In genomic region chr3:127691974-127692373, GRCh38 we compare ENCODE assay signal across 15 cellular contexts. TPM values are rescaled to one million over a fixed set of nuclear protein-coding genes. Genes with fewer than 3 reads are reported as not detected.
DNase-seq lines count a peak whose midpoint lies in the region; ATAC-seq and TF ChIP-seq lines count a peak whose summit lies in the region.
"Had no signal": no experiment of that assay in that cellular context is flagged by ENCODE, and none has a peak within 500 bp of the region (broad histone marks: within the 10 kb centered on the region; RNA-seq: fewer than 3 reads in every experiment).

No MANE protein-coding gene starts in this region.

- no peaks in the 10 kb centered on the region for H3K36me3 Mint-ChIP-seq in glutamatergic neuron (ENCODE audit: unreplicated experiment)

- H3K9ac ChIP-seq in IMR-90 (ENCODE audit: low read depth, low read length): no peak overlapping the region

- peaks cover 4% of the 10 kb centered on the region for H3K9me3 Mint-ChIP-seq in glutamatergic neuron (ENCODE audit: unreplicated experiment)

- H3K36me3 ChIP-seq in BE2C: no peaks in the 10 kb centered on the region
- H3K36me3 ChIP-seq in IMR-90 (ENCODE audit: control insufficient read depth, insufficient read depth, low read length): peaks cover 12% of the 10 kb centered on the region; the same call in 1 of the 2 replicates
- H3K36me3 ChIP-seq in mesodermal cell (ENCODE audit: control insufficient read depth, insufficient read depth, low read length): no peaks in the 10 kb centered on the region
- H3K36me3 ChIP-seq in gastrocnemius medialis: peaks cover 0 to 12% of the 10 kb centered on the region in 2 donors

- dilution Hi-C loops in IMR-90 (cut with HindIII; ENCODE audit: low sequenced_read_pairs, unreplicated experiment): no loop called here

- H4K91ac ChIP-seq in IMR-90 (ENCODE audit: insufficient read depth, low read depth, low read length): no peak overlapping the region

- DNase-seq in BE2C: peak; percentile 2
- DNase-seq in IMR-90: no peak
- peak; percentile 5 for DNase-seq in glutamatergic neuron
- DNase-seq in A172 (ENCODE audit: low spot score): no peak
- DNase-seq in germinal center (ENCODE audit: low spot score): no peak
- no peak for DNase-seq in gastrocnemius medialis
- DNase-seq: ACHN; COR-L47; MV-4-11; NCI-H1694 treated with DMSO at 0.1 percent for 48 hours; NK-92 treated with Interleukin-12 subunit alpha and Interleukin-12 subunit beta, amount 100 ng/mL, for 24 hours; SIG-M5 had no signal

- no peak overlapping the region for H3K27ac ChIP-seq in IMR-90 (ENCODE audit: insufficient read depth, low read length)
- H3K27ac ChIP-seq in mesodermal cell (ENCODE audit: low read depth, low read length, severe bottlenecking): peak overlapping the region; percentile 10
- peak overlapping the region in 1 of 4 donors; percentile 85 for H3K27ac ChIP-seq in gastrocnemius medialis

- no peak overlapping the region for H2BK5ac ChIP-seq in IMR-90 (ENCODE audit: low read depth, low read length, poor library complexity, severe bottlenecking)

- no peak overlapping the region for H3K4me3 ChIP-seq in BE2C (ENCODE audit: low read depth, low read length)
- H3K4me3 ChIP-seq in IMR-90 (ENCODE audit: insufficient read depth, low read depth, low read length): no peak overlapping the region
- H3K4me3 ChIP-seq in mesodermal cell (ENCODE audit: extremely low read depth, insufficient read depth, low read length, poor library complexity, severe bottlenecking): no peak overlapping the region
- H3K4me3 ChIP-seq in gastrocnemius medialis: no peak overlapping the region

- H3K4me1 ChIP-seq in BE2C: peaks cover 5% of the 10 kb centered on the region
- H3K4me1 ChIP-seq in IMR-90 (ENCODE audit: control insufficient read depth, insufficient read depth, low read length): peaks cover 31% of the 10 kb centered on the region
- H3K4me1 ChIP-seq in mesodermal cell (ENCODE audit: control insufficient read depth, insufficient read depth, low read length, poor library complexity, severe bottlenecking): peaks cover 34% of the 10 kb centered on the region
- H3K4me1 ChIP-seq in gastrocnemius medialis: peaks cover 32 to 38% of the 10 kb centered on the region in 2 donors

- ATAC-seq in IMR-90 (ENCODE audit: low read depth) (no peak), GM18907 (IDR thresholded peaks at IDR 0.05; ENCODE audit: unreplicated experiment) (no peak), gastrocnemius medialis (no peak)
- ATAC-seq: SK-N-SH treated with all-trans-retinoic acid at 6 μM for 48 hours had no signal

- no peak overlapping the region for H2AFZ ChIP-seq in IMR-90 (replicated peaks; ENCODE audit: low read length, poor library complexity)

- TF ChIP-seq POLR2A in IMR-90 (IDR thresholded peaks at IDR 0.05; ENCODE audit: low read depth, low read length) (no peak), gastrocnemius medialis (IDR thresholded peaks at IDR 0.05) (no peak)

- H3K4ac ChIP-seq in IMR-90 (ENCODE audit: low read depth, low read length): no peak overlapping the region; the same call in 1 of the 2 replicates

- H3K4me3 Mint-ChIP-seq in glutamatergic neuron (ENCODE audit: unreplicated experiment): no peak overlapping the region

- H3K18ac ChIP-seq in IMR-90 (ENCODE audit: low read depth, low read length): no peak overlapping the region

- no peak overlapping the region for H2BK15ac ChIP-seq in IMR-90 (ENCODE audit: low read depth, low read length)

- BruUV-seq in IMR-90 (replicated peaks; lab: Mats Ljungman, UMichigan): no TSS peak

- H4K20me1 ChIP-seq in IMR-90 (ENCODE audit: insufficient read depth, low read length): no peaks in the 10 kb centered on the region

- intact Hi-C loops in IMR-90 (cut with micrococcal nuclease): loop anchor here (2.0 kb wide), 4 partner anchors 39 to 361 kb away; partner anchors contain the start of gene SEC61A1
- intact Hi-C loops in gastrocnemius medialis (cut with DNase I; ENCODE audit: low total_unique reads): no loop called here

- no peak overlapping the region for H3K14ac ChIP-seq in IMR-90 (replicated peaks; ENCODE audit: low read depth, low read length)

- peaks cover 6% of the 10 kb centered on the region for H3K27me3 Mint-ChIP-seq in glutamatergic neuron (ENCODE audit: unreplicated experiment)

- H3K9me3 ChIP-seq in BE2C (no peaks in the 10 kb centered on the region), IMR-90 (ENCODE audit: control insufficient read depth, insufficient read depth, low read length) (no peaks in the 10 kb centered on the region), mesodermal cell (ENCODE audit: control insufficient read depth, low read length) (no peaks in the 10 kb centered on the region), gastrocnemius medialis (no peaks in the 10 kb centered on the region)

- in situ Hi-C loops in IMR-90 (cut with MboI; ENCODE audit: low sequenced_read_pairs): no loop called here
- in situ Hi-C loops in gastrocnemius medialis (cut with MboI; ENCODE audit: low sequenced_read_pairs in 4 of 4): no loop called here

- H3K79me1 ChIP-seq in IMR-90 (ENCODE audit: low read depth in 1 of 2, low read length in 2 of 2): peaks cover 0 to 41% of the 10 kb centered on the region in 2 experiments; a peak in 2 of 4 replicates

- H3K9me1 ChIP-seq in IMR-90 (ENCODE audit: insufficient read depth, low read length): peaks cover 31% of the 10 kb centered on the region

- H2BK120ac ChIP-seq in IMR-90 (ENCODE audit: low read depth, low read length): peak overlapping the region; percentile 98

- H3K27me3 ChIP-seq in BE2C (no peaks in the 10 kb centered on the region), IMR-90 (ENCODE audit: control insufficient read depth, insufficient read depth, low read length) (no peaks in the 10 kb centered on the region), gastrocnemius medialis (no peaks in the 10 kb centered on the region)

- CTCF ChIA-PET in IMR-90 (lab: Yijun Ruan, JAX): no interaction called here

- no peak overlapping the region for H3K56ac ChIP-seq in IMR-90 (ENCODE audit: extremely low read depth, insufficient read depth, low read length)

- H2AK9ac ChIP-seq in IMR-90 (replicated peaks; ENCODE audit: low read depth, low read length, poor library complexity): no peak overlapping the region

- no peak overlapping the region for H3K23ac ChIP-seq in IMR-90 (ENCODE audit: low read depth, low read length)

- H4K8ac ChIP-seq in IMR-90 (ENCODE audit: low read depth in 2 of 2, low read length in 2 of 2): 0 out of 4 replicates have a peak overlapping the region, but pooled peaks of 1 of the 2 experiments have one; percentile 13

- peaks cover 17% of the 10 kb centered on the region for H3K4me1 Mint-ChIP-seq in glutamatergic neuron (ENCODE audit: low read depth, unreplicated experiment)

- no peak overlapping the region for H2BK20ac ChIP-seq in IMR-90 (ENCODE audit: low read depth, low read length)

- no peak overlapping the region for H3K4me2 ChIP-seq in IMR-90 (ENCODE audit: low read depth, low read length)

- H3K27ac Mint-ChIP-seq in glutamatergic neuron (ENCODE audit: unreplicated experiment): no peak overlapping the region

- no peak for TF ChIP-seq RAD21 in IMR-90 (IDR thresholded peaks at IDR 0.05; ENCODE audit: low read length)

- WGBS in IMR-90 (ENCODE audit: extremely low coverage in 2 of 2, insufficient read length in 1 of 2), 2 experiments: 92% methylated on average over 2 of the region's 6 CpGs; no CpG with 5 or more reads in 1 of the 2 experiments
- WGBS in mesodermal cell (ENCODE audit: insufficient coverage in 2 of 2), 2 experiments: 89 to 100% methylated on average over 5 to 6 of the region's 6 CpGs

- H4K5ac ChIP-seq in IMR-90 (ENCODE audit: low read depth, low read length): no peak overlapping the region

- H2AK5ac ChIP-seq in IMR-90 (ENCODE audit: low read depth, low read length): no peak overlapping the region

- TF ChIP-seq CTCF in BE2C (IDR thresholded peaks at IDR 0.05; ENCODE audit: low read depth, low read length) (no peak), IMR-90 (conservative IDR thresholded peaks at IDR 0.05; ENCODE audit: low read depth, low read length) (no peak), glutamatergic neuron (IDR thresholded peaks at IDR 0.05; ENCODE audit: partially characterized antibody, unreplicated experiment) (no peak), gastrocnemius medialis (IDR thresholded peaks at IDR 0.05 in 4 of 5, conservative IDR thresholded peaks at IDR 0.05 in 1 of 5) (no peak)

- POLR2A ChIA-PET in IMR-90 (lab: Charles Lee; ENCODE audit: unreplicated experiment): no interaction called here

TF ChIP-seq in IMR-90, 13 proteins besides CTCF, POLR2A, EP300 and RAD21 (continues in another document):
- TF ChIP-seq CHD1 (IDR thresholded peaks at IDR 0.05; ENCODE audit: low read depth, low read length) (no peak), FOS (IDR thresholded peaks at IDR 0.05; ENCODE audit: low read depth, low read length) (no peak), RFX5 (IDR thresholded peaks at IDR 0.05; ENCODE audit: low read depth, low read length) (no peak), USF2 (IDR thresholded peaks at IDR 0.05; ENCODE audit: low read depth, low read length) (no peak), MAFK (IDR thresholded peaks at IDR 0.05; ENCODE audit: low read depth, low read length) (no peak), CEBPB (IDR thresholded peaks at IDR 0.05; ENCODE audit: low read depth, low read length) (no peak), MXI1 (IDR thresholded peaks at IDR 0.05; ENCODE audit: borderline replicate concordance, low read depth, low read length) (no peak)

RNA-seq across cellular contexts. Expression of gene ABTB1, which starts 19.2 kb away (rescaled TPM):
- 4.2 TPM for polyA plus RNA-seq in BE2C (2012; ENCODE audit: insufficient read depth, insufficient read length, low read depth)
- 3.2 and 3.3 TPM in 2 replicates for total RNA-seq in IMR-90 (2012; rRNA removed)
- polyA plus RNA-seq in IMR-90 (2012; rRNA removed): 23.0 and 25.3 TPM in 2 replicates
- polyA plus RNA-seq in IMR-90 (2012; cell fraction: cytosol; rRNA removed): 18.6 and 29.2 TPM in 2 replicates
- polyA plus RNA-seq in IMR-90 (2012; cell fraction: nucleus; rRNA removed; ENCODE audit: low replicate concordance): 139 and 305 TPM in 2 replicates
- total RNA-seq in glutamatergic neuron (ENCODE audit: unreplicated experiment): 35.0 TPM
- 29.8 TPM for polyA plus RNA-seq in mesodermal cell (2013, experiment 1 of 2)
- 20.0 TPM for polyA plus RNA-seq in mesodermal cell (2013, experiment 2 of 2)
- 1.9 and 4.2 TPM in 2 replicates for total RNA-seq in A172 (2014; rRNA removed; shearing (Covaris generic))
- total RNA-seq in gastrocnemius medialis: 10 to 100 TPM; 22.9 to 37.5 (median 30.1) TPM

Comparison
In these comparisons a context has a peak if more than half of its experiments do, and no peak if none do; other contexts are left out.
1. DNase-seq: peak in BE2C (single experiment) and glutamatergic neuron (single experiment); none in IMR-90 (single experiment), A172 (single experiment), germinal center (single experiment) and gastrocnemius medialis (0 of 2).